In the genomic region with DNA sequence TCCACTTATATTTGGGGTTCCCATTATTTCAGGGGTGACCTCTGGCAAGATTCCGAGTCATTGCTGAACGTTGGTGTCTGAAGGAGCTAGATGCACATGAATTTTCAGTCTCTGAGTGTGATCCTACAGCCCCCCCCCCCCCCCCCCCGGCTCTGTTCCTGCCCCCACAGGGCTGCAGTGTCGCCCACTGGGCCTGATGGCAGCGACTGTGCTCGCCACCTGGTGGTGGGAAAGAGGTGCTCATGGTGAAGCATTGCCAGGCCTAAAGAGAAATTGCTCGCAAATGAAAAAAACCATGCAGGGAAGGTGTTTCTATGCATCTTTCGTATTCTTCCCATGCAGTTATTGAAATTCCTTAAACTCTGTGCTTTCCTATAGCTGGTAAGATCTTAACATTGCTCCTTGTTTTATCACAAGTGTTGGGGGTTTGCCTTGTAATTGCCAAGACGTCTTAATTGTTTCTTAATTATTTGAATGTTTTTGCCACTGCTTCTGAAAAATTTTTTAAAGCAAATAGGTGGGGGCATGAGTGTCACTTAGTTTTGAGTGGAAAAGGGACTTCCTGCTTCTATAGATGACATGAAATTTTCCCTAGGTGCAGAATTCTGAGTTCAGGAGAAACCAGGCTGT, we compare ENCODE assay signal across 9 cellular contexts.
DNase-seq lines count a peak whose midpoint lies in the region; ATAC-seq and TF ChIP-seq lines count a peak whose summit lies in the region.
"Had no signal": no experiment of that assay in that cellular context is flagged by ENCODE, and none has a peak within 500 bp of the region (broad histone marks: within the 10 kb centered on the region; RNA-seq: fewer than 3 reads in every experiment).

No MANE protein-coding gene starts in this region.

- no peak overlapping the region for H3K4me3 ChIP-seq in astrocyte of the cerebellum (ENCODE audit: low read depth, low read length)

- TF ChIP-seq CTCF in astrocyte of the cerebellum (IDR thresholded peaks at IDR 0.05; ENCODE audit: low read depth, low read length, missing control alignments): peak; percentile 84

- DNase-seq in CD1c-positive myeloid dendritic cell (ENCODE audit: extremely low spot score) (peak; percentile 54), SKM-1 (lab: John Stamatoyannopoulos, UW; ENCODE audit: unreplicated experiment) (peak; percentile 18), astrocyte of the cerebellum (ENCODE audit: low read depth) (no peak), islet precursor cell (peak; percentile 74), NCI-H187 (lab: John Stamatoyannopoulos, UW) (no peak)
- peak; percentile 47 for DNase-seq in stimulated activated CD4-positive, alpha-beta T cell treated with anti-CD3 and anti-CD28 coated beads, Interleukin-4, amount 100 ng/mL, for 24 hours
- DNase-seq: naive B cell had no signal

- in situ Hi-C loops in astrocyte of the cerebellum (cut with HindIII; ENCODE audit: low sequenced_read_pairs): no loop called here

- ATAC-seq in GM19035 (IDR thresholded peaks at IDR 0.05; ENCODE audit: unreplicated experiment) (peak; percentile 89), HG03469 (IDR thresholded peaks at IDR 0.05; ENCODE audit: unreplicated experiment) (peak; percentile 63)

Comparison
In these comparisons a context has a peak if more than half of its experiments do, and no peak if none do; other contexts are left out.
1. DNase-seq: peak in CD1c-positive myeloid dendritic cell (single experiment), SKM-1 (single experiment), islet precursor cell (single experiment) and stimulated activated CD4-positive, alpha-beta T cell treated with anti-CD3 and anti-CD28 coated beads, Interleukin-4, amount 100 ng/mL, for 24 hours (single experiment); none in astrocyte of the cerebellum (single experiment) and NCI-H187 (0 of 2).